ENCODE assay signal across 22 cellular contexts in genomic region chr1:172340520-172340919, GRCh38.
"Had no signal": no experiment of that assay in that cellular context is flagged by ENCODE, and none has a peak within 500 bp of the region (broad histone marks: within the 10 kb centered on the region; RNA-seq: fewer than 3 reads in every experiment).

No MANE protein-coding gene starts in this region.

- H3K4me3 ChIP-seq: cardiac muscle cell, dorsolateral prefrontal cortex, smooth muscle cell, thyroid gland had no signal

- H3K4me3 Mint-ChIP-seq: activated CD4-positive, alpha-beta memory T cell treated with anti-CD3 and anti-CD28 coated beads for 36 hours; activated T-helper 1 cell treated with anti-CD3 and anti-CD28 coated beads, Interleukin-12 subunit alpha, Interleukin-12 subunit beta, Interleukin-2, Interleukin-4 antibody, amounts not matched to agents 30 ng/mL and 10 ng/mL and 1 ng/mL, durations not matched to agents 14 hours and 24 hours and 36 hours; endodermal cell; natural killer cell; stimulated activated effector memory CD8-positive, alpha-beta T cell treated with anti-CD3 and anti-CD28 coated beads, Interleukin-12 subunit alpha, Interleukin-12 subunit beta, amount 100 ng/mL, for 72 hours; WTC11 had no signal

- H3K36me3 ChIP-seq: cardiac muscle cell, neutrophil, thyroid gland had no signal

- H3K79me2 ChIP-seq: parathyroid adenoma had no signal

- H3K27me3 Mint-ChIP-seq: activated CD4-positive, alpha-beta memory T cell treated with anti-CD3 and anti-CD28 coated beads for 36 hours had no signal

- H3K9ac ChIP-seq: parathyroid adenoma had no signal

- H3K27me3 ChIP-seq: cardiac muscle cell, dorsolateral prefrontal cortex, neutrophil, thyroid gland had no signal

- H3K4me2 ChIP-seq: smooth muscle cell had no signal

- H3K27ac Mint-ChIP-seq: activated CD4-positive, alpha-beta memory T cell treated with anti-CD3 and anti-CD28 coated beads for 36 hours; activated naive CD4-positive, alpha-beta T cell treated with anti-CD3 and anti-CD28 coated beads, Interleukin-2, amount 50 U/mL, for 72 hours; activated T-helper 1 cell treated with anti-CD3 and anti-CD28 coated beads, Interleukin-12 subunit alpha, Interleukin-12 subunit beta, Interleukin-2, Interleukin-4 antibody, amounts not matched to agents 30 ng/mL and 10 ng/mL and 1 ng/mL, durations not matched to agents 14 hours and 24 hours and 36 hours; endodermal cell; stimulated activated effector memory CD8-positive, alpha-beta T cell treated with anti-CD3 and anti-CD28 coated beads, Interleukin-12 subunit alpha, Interleukin-12 subunit beta, amount 100 ng/mL, for 72 hours; WTC11 had no signal

- H3K9me3 Mint-ChIP-seq: activated CD4-positive, alpha-beta memory T cell treated with anti-CD3 and anti-CD28 coated beads for 36 hours; natural killer cell; stimulated activated effector memory CD8-positive, alpha-beta T cell treated with anti-CD3 and anti-CD28 coated beads, Interleukin-12 subunit alpha, Interleukin-12 subunit beta, amount 100 ng/mL, for 72 hours had no signal

- ATAC-seq: activated naive CD4-positive, alpha-beta T cell treated with anti-CD3 and anti-CD28 coated beads, Interleukin-2, amount 50 U/mL, for 72 hours; natural killer cell; sciatic nerve; stimulated activated effector memory CD8-positive, alpha-beta T cell treated with anti-CD3 and anti-CD28 coated beads, Interleukin-12 subunit alpha, Interleukin-12 subunit beta, amount 100 ng/mL, for 72 hours; WTC11 had no signal

- H3K36me3 Mint-ChIP-seq: activated CD4-positive, alpha-beta memory T cell treated with anti-CD3 and anti-CD28 coated beads for 36 hours; activated naive CD4-positive, alpha-beta T cell treated with anti-CD3 and anti-CD28 coated beads, Interleukin-2, amount 50 U/mL, for 72 hours; natural killer cell; stimulated activated effector memory CD8-positive, alpha-beta T cell treated with anti-CD3 and anti-CD28 coated beads, Interleukin-12 subunit alpha, Interleukin-12 subunit beta, amount 100 ng/mL, for 72 hours; WTC11 had no signal

- H3K4me1 ChIP-seq: parathyroid adenoma had no signal

- DNase-seq: activated CD4-positive, alpha-beta memory T cell treated with anti-CD3 and anti-CD28 coated beads for 36 hours; activated CD4-positive, alpha-beta T cell treated with anti-CD3 and anti-CD28 coated beads for 4 hours; activated gamma-delta T cell treated with Interleukin-2 at 50 U/mL for 16 hours; activated T-cell treated with anti-CD3 and anti-CD28 coated beads for 4 hours; amniotic stem cell; dorsolateral prefrontal cortex; endodermal cell; mesendoderm; natural killer cell; stimulated activated CD4-positive, alpha-beta T cell treated with anti-CD3 and anti-CD28 coated beads, Interleukin-4, amount 100 ng/mL, for 24 hours; T-helper 2 cell; thyroid gland had no signal

- H3K9me3 ChIP-seq: neutrophil, thyroid gland had no signal

- H2AFZ ChIP-seq: parathyroid adenoma had no signal

- H3K27ac ChIP-seq: cardiac muscle cell, dorsolateral prefrontal cortex, epithelial cell of prostate, neutrophil, parathyroid adenoma, thyroid gland had no signal
